In the genomic region with DNA sequence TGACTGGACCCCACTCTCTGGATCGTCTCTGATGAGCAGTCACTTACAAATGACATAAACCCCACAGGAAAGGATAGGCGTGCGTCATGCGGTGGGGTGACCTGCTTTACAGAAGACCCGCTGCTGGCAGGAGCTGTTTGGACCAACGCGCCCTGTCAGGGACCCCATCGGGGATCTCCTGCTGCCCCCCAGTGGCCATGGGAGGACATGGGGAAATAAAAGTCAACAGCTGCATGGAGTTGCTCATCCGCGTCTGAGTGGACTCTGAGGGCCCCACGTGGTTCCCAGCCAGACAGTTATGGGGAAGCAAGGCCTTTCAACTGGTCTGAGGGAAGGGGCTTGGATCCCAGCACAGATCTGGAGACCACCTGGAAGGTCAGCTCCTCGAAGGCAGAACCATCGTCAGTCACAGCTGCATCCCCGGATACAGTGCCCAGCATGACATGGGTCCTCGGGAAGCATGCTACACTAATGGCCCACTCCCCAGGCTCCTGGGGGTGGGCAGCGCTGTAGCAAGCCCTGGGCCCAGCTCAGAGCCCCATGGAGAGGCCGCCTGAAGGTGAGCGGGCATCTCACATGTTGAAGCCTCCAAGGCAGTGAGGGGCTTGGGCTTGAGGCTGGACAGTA, we compare ENCODE assay signal across 9 cellular contexts. TPM values are rescaled to one million over a fixed set of nuclear protein-coding genes. Genes with fewer than 3 reads are reported as not detected.
DNase-seq lines count a peak whose midpoint lies in the region; TF ChIP-seq lines count a peak whose summit lies in the region.
"Had no signal": no experiment of that assay in that cellular context is flagged by ENCODE, and none has a peak within 500 bp of the region (broad histone marks: within the 10 kb centered on the region; RNA-seq: fewer than 3 reads in every experiment).

No MANE protein-coding gene starts in this region.

- no peak overlapping the region for H3K4me3 Mint-ChIP-seq in glutamatergic neuron (ENCODE audit: unreplicated experiment)

- H3K27me3 ChIP-seq in MG63 (no peaks in the 10 kb centered on the region), SK-N-SH (ENCODE audit: insufficient read depth) (no peaks in the 10 kb centered on the region), tibial artery (no peaks in the 10 kb centered on the region)

- H4K20me1 ChIP-seq in SK-N-SH (ENCODE audit: insufficient read depth): no peaks in the 10 kb centered on the region

- WGBS in SK-N-SH (ENCODE audit: low lambda C conversion rate): 4% methylated on average over 11 of the region's 18 CpGs

- TF ChIP-seq EP300 in SK-N-SH (IDR thresholded peaks at IDR 0.05; ENCODE audit: borderline replicate concordance in 1 of 2, low read depth in 1 of 2, low read length in 1 of 2): no peak

- H3K4me1 ChIP-seq in SK-N-SH (ENCODE audit: control insufficient read depth in 1 of 2, insufficient read depth in 2 of 2, low read depth in 1 of 2, low read length in 1 of 2) (peaks cover 11 to 19% of the 10 kb centered on the region in 2 experiments), tibial artery (peaks cover 6 to 37% (median 23%) of the 10 kb centered on the region in 4 donors)

- no peak overlapping the region for H3K27ac ChIP-seq in SK-N-SH (ENCODE audit: low read depth in 2 of 2, low read length in 1 of 2)
- peak overlapping the region; percentile 63 to 72 for H3K27ac ChIP-seq in tibial artery

- H3K27me3 Mint-ChIP-seq in glutamatergic neuron (ENCODE audit: unreplicated experiment): peaks cover 2% of the 10 kb centered on the region

- TF ChIP-seq RAD21 in SK-N-SH (IDR thresholded peaks at IDR 0.05; ENCODE audit: low read length): peak; percentile 97

- CTCF ChIA-PET in SK-N-SH (lab: Yijun Ruan, JAX): interaction anchor here (0.7 to 2.6 kb wide), 63 partner anchors 9 to 426 kb away, joined by 3 to 70 read pairs (median 5); a partner anchor contains a TSS

- no peak overlapping the region for H3K27ac Mint-ChIP-seq in glutamatergic neuron (ENCODE audit: unreplicated experiment)

- POLR2A ChIA-PET in SK-N-SH (lab: Yijun Ruan, JAX): interaction anchor here (0.9 to 1.5 kb wide), 6 partner anchors 27 to 207 kb away, joined by 3 to 10 read pairs (median 3); a partner anchor contains a TSS

- H3K36me3 ChIP-seq in MG63: no peaks in the 10 kb centered on the region
- H3K36me3 ChIP-seq in SK-N-SH (replicated peaks in 1 of 2; ENCODE audit: control insufficient read depth in 1 of 2, insufficient read depth in 2 of 2, low read length in 1 of 2): no peaks in the 10 kb centered on the region
- H3K36me3 ChIP-seq in tibial artery: no peaks in the 10 kb centered on the region

- H2AFZ ChIP-seq in SK-N-SH (ENCODE audit: low read depth): no peak overlapping the region

- peaks cover 4% of the 10 kb centered on the region for H3F3A ChIP-seq in SK-N-SH (replicated peaks; ENCODE audit: insufficient read depth)

- no peaks in the 10 kb centered on the region for H3K4me1 Mint-ChIP-seq in glutamatergic neuron (ENCODE audit: low read depth, unreplicated experiment)

- no peak overlapping the region for H3K4me2 ChIP-seq in SK-N-SH

- peaks cover 3% of the 10 kb centered on the region for H3K9me3 Mint-ChIP-seq in glutamatergic neuron (ENCODE audit: unreplicated experiment)

- no peaks in the 10 kb centered on the region for H3K9me3 ChIP-seq in MG63
- H3K9me3 ChIP-seq in SK-N-SH: no peaks in the 10 kb centered on the region
- no peaks in the 10 kb centered on the region for H3K9me3 ChIP-seq in tibial artery

- intact Hi-C loops in tibial artery (cut with DNase I; ENCODE audit: low total_unique reads): loop anchor here (2.0 to 5.0 kb wide), 2 partner anchors 42 to 205 kb away; no protein-coding TSS in a partner anchor

- no peaks in the 10 kb centered on the region for H3K36me3 Mint-ChIP-seq in glutamatergic neuron (ENCODE audit: unreplicated experiment)

- H3K79me2 ChIP-seq in SK-N-SH (ENCODE audit: insufficient read depth): no peaks in the 10 kb centered on the region

- H3K9me2 ChIP-seq in SK-N-SH: no peaks in the 10 kb centered on the region

- DNase-seq in NCI-H446 (lab: John Stamatoyannopoulos, UW): peak; percentile 45 to 70
- DNase-seq in NCI-H446 treated with DMSO at 0.1 percent for 48 hours (lab: John Stamatoyannopoulos, UW): no peak
- peak; percentile 78 for DNase-seq in MG63
- DNase-seq in SK-N-SH: peak; percentile 94
- peak; percentile 15 to 72 (median 58) for DNase-seq in activated naive CD4-positive, alpha-beta T cell (lab: John Stamatoyannopoulos, UW)
- peak; percentile 93 for DNase-seq in glutamatergic neuron
- peak; percentile 84 for DNase-seq in pons (ENCODE audit: low spot score)
- peak; percentile 85 to 93 for DNase-seq in tibial artery

- TF ChIP-seq CTCF in SK-N-SH (IDR thresholded peaks at IDR 0.05) (peak; percentile 86), glutamatergic neuron (IDR thresholded peaks at IDR 0.05; ENCODE audit: partially characterized antibody, unreplicated experiment) (peak; percentile 84), tibial artery (IDR thresholded peaks at IDR 0.05) (peak; percentile 84 to 95)

- no peak overlapping the region for H3K4me3 ChIP-seq in MG63
- peak overlapping the region in 1 of 2 experiments; percentile 30; a peak in 1 of 4 replicates for H3K4me3 ChIP-seq in SK-N-SH (ENCODE audit: low read depth in 2 of 2, low read length in 1 of 2)
- H3K4me3 ChIP-seq in tibial artery: peak overlapping the region in 1 of 2 donors; percentile 13
- H3K4me3 ChIP-seq: skin epidermis had no signal

- H3K9ac ChIP-seq in SK-N-SH: no peak overlapping the region

TF ChIP-seq in SK-N-SH, 30 proteins besides CTCF, POLR2A, EP300 and RAD21:
- TF ChIP-seq SMC3 (IDR thresholded peaks at IDR 0.05; ENCODE audit: low read depth, low read length) (peak; percentile 93), MXI1 (IDR thresholded peaks at IDR 0.05; ENCODE audit: low read depth, low read length) (peak; percentile 91), SIN3A (IDR thresholded peaks at IDR 0.05; ENCODE audit: borderline replicate concordance, low read depth, low read length) (peak; percentile 63; the same call in 1 of the 2 replicates), TAF1 (IDR thresholded peaks at IDR 0.05; ENCODE audit: borderline replicate concordance, low read depth, low read length) (no peak), RXRA (IDR thresholded peaks at IDR 0.05; ENCODE audit: borderline replicate concordance, low read depth) (no peak)
- TF ChIP-seq, protein P1, sequence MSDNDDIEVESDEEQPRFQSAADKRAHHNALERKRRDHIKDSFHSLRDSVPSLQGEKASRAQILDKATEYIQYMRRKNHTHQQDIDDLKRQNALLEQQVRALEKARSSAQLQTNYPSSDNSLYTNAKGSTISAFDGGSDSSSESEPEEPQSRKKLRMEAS (IDR thresholded peaks at IDR 0.05; ENCODE audit: low read depth): peak; percentile 42; the same call in 1 of the 2 replicates
- TF ChIP-seq, protein P2, sequence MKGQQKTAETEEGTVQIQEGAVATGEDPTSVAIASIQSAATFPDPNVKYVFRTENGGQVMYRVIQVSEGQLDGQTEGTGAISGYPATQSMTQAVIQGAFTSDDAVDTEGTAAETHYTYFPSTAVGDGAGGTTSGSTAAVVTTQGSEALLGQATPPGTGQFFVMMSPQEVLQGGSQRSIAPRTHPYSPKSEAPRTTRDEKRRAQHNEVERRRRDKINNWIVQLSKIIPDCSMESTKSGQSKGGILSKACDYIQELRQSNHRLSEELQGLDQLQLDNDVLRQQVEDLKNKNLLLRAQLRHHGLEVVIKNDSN (IDR thresholded peaks at IDR 0.05; ENCODE audit: borderline replicate concordance, low read depth): peak; percentile 70; the same call in 1 of the 2 replicates
- TF ChIP-seq, protein P3, sequence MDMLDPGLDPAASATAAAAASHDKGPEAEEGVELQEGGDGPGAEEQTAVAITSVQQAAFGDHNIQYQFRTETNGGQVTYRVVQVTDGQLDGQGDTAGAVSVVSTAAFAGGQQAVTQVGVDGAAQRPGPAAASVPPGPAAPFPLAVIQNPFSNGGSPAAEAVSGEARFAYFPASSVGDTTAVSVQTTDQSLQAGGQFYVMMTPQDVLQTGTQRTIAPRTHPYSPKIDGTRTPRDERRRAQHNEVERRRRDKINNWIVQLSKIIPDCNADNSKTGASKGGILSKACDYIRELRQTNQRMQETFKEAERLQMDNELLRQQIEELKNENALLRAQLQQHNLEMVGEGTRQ (IDR thresholded peaks at IDR 0.05; ENCODE audit: borderline replicate concordance, low read depth, low read length): 0 out of 2 replicates have a peak, but pooled peaks have one; percentile 44

RNA-seq across cellular contexts. Expression of a gene that starts 32.1 kb away (rescaled TPM):
- not detected in 2 replicates for total RNA-seq in MG63 (2014; rRNA removed; shearing (Covaris generic); ENCODE audit: low replicate concordance)
- polyA plus RNA-seq in SK-N-SH (2012; rRNA removed): 0.07 and 0.34 TPM in 2 replicates
- 0.18 and 0.49 TPM in 2 replicates for polyA plus RNA-seq in SK-N-SH (2012; cell fraction: cytosol; rRNA removed)
- polyA plus RNA-seq in SK-N-SH (2012; cell fraction: nucleus; rRNA removed): 0.61 TPM in 2 replicates
- total RNA-seq in glutamatergic neuron (ENCODE audit: unreplicated experiment): 0.29 TPM

RNA-seq across cellular contexts. Expression of a gene that starts 46.4 kb away (rescaled TPM):
- total RNA-seq in MG63 (2014; rRNA removed; shearing (Covaris generic); ENCODE audit: low replicate concordance): not detected in 2 replicates
- polyA plus RNA-seq in SK-N-SH (2012; rRNA removed): not detected in 2 replicates
- polyA plus RNA-seq in SK-N-SH (2012; cell fraction: cytosol; rRNA removed): not detected in 2 replicates
- polyA plus RNA-seq in SK-N-SH (2012; cell fraction: nucleus; rRNA removed): not detected in 2 replicates
- total RNA-seq in glutamatergic neuron (ENCODE audit: unreplicated experiment): not detected

Comparison
In these comparisons a context has a peak if more than half of its experiments do, and no peak if none do; other contexts are left out.
1. H3K27ac ChIP-seq: peak in tibial artery (2 of 2); none in SK-N-SH (0 of 2).
2. Peak in every context shown above with its lines, with median percentiles within 50 percentile points of each other: CTCF ChIP-seq.